In the genomic region with DNA sequence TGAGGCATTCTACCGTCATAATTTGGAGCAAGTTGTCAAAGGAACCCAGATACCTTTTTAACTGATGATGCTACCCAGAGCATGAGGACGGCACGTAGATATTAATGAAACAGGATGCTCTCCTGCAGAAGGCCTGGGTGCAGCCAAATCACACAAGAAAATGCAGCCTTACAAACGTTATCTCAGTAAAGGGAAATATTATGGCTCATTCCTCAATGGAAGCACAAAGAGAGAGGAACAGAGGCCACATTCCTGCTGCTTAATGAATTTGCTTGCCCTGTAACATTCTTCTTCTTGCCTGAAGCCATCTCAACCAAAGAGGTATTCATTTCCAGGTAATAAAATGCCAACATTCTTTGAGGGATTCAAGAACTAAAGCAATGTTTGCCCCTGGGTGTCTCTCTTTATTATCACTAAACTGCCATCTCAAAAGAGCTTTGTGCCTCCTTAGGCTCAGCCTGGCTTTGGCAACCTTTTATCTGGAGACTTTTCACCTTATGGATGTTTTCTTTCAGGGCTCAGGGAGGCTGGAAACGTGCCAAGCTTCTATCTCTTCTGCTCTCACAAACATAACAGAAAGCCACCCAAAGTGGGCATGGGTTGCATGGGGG, we compare ENCODE assay signal across 15 cellular contexts.
"Had no signal": no experiment of that assay in that cellular context is flagged by ENCODE, and none has a peak within 500 bp of the region (broad histone marks: within the 10 kb centered on the region; RNA-seq: fewer than 3 reads in every experiment).

No MANE protein-coding gene starts in this region.

- H3K9me3 ChIP-seq: ovary, stomach, uterus had no signal

- H3K27ac Mint-ChIP-seq: activated CD4-positive, alpha-beta T cell treated with anti-CD3 and anti-CD28 coated beads, Interleukin-2, amount 10 ng/mL, durations not matched to agents 24 days and 14 days; activated naive CD4-positive, alpha-beta T cell treated with anti-CD3 and anti-CD28 coated beads, Interleukin-2, amount 50 U/mL, for 24 hours; brain; endodermal cell; memory B cell; nephron progenitor cell had no signal

- H3K27ac ChIP-seq: ovary, stomach had no signal

- H3K27me3 ChIP-seq: ovary, stomach, uterus had no signal

- H3K4me3 ChIP-seq: ovary, stomach, uterus had no signal

- ATAC-seq: left colon had no signal

- H3K4me3 Mint-ChIP-seq: activated CD4-positive, alpha-beta T cell treated with anti-CD3 and anti-CD28 coated beads, Interleukin-2, amount 10 ng/mL, durations not matched to agents 24 days and 14 days; activated naive CD4-positive, alpha-beta T cell treated with anti-CD3 and anti-CD28 coated beads, Interleukin-2, amount 50 U/mL, for 24 hours; brain; endodermal cell; memory B cell; nephron progenitor cell had no signal

- H3K9me3 Mint-ChIP-seq: activated CD4-positive, alpha-beta T cell treated with anti-CD3 and anti-CD28 coated beads, Interleukin-2, amount 10 ng/mL, durations not matched to agents 24 days and 14 days; activated naive CD4-positive, alpha-beta T cell treated with anti-CD3 and anti-CD28 coated beads, Interleukin-2, amount 50 U/mL, for 24 hours; brain; endodermal cell; memory B cell; nephron progenitor cell had no signal

- H3K4me1 Mint-ChIP-seq: activated naive CD4-positive, alpha-beta T cell treated with anti-CD3 and anti-CD28 coated beads, Interleukin-2, amount 50 U/mL, for 24 hours; brain; memory B cell had no signal

- H3K36me3 ChIP-seq: ovary, uterus had no signal

- H3K36me3 Mint-ChIP-seq: activated naive CD4-positive, alpha-beta T cell treated with anti-CD3 and anti-CD28 coated beads, Interleukin-2, amount 50 U/mL, for 24 hours; memory B cell had no signal

- H3K4me1 ChIP-seq: stomach, uterus had no signal

- DNase-seq: activated CD4-positive, alpha-beta T cell treated with anti-CD3 and anti-CD28 coated beads, Interleukin-2, amount 10 ng/mL, durations not matched to agents 24 days and 14 days; activated effector memory CD4-positive, alpha-beta T cell treated with Interleukin-2 at 50 U/mL for 16 hours; cerebellar nuclear complex; endodermal cell; erythroblast; hippocampal formation; left colon; nephron progenitor cell; ovary; stomach; T-helper 9 cell; uterus had no signal
